Comparison of ENCODE assay signal across 12 cellular contexts in genomic region chr18:23688528-23688927, GRCh38. TPM values are rescaled to one million over a fixed set of nuclear protein-coding genes. Genes with fewer than 3 reads are reported as not detected.
DNase-seq lines count a peak whose midpoint lies in the region; ATAC-seq and TF ChIP-seq lines count a peak whose summit lies in the region.
"Had no signal": no experiment of that assay in that cellular context is flagged by ENCODE, and none has a peak within 500 bp of the region (broad histone marks: within the 10 kb centered on the region; RNA-seq: fewer than 3 reads in every experiment).

No MANE protein-coding gene starts in this region.

- no peaks in the 10 kb centered on the region for H3K36me3 ChIP-seq in CD4-positive, CD25-positive, alpha-beta regulatory T cell (ENCODE audit: control insufficient read depth, insufficient read depth, low read length)
- no peaks in the 10 kb centered on the region for H3K36me3 ChIP-seq in parathyroid adenoma (ENCODE audit: control insufficient read depth, insufficient read depth, low read length)

- H3K9me3 Mint-ChIP-seq in CD4-positive, CD25-positive, alpha-beta regulatory T cell: peaks cover 0 to 2% (median 0%) of the 10 kb centered on the region in 7 donors

- H3K4me3 ChIP-seq in CD4-positive, CD25-positive, alpha-beta regulatory T cell (ENCODE audit: low read depth, low read length): peak overlapping the region; percentile 57
- H3K4me3 ChIP-seq in epithelial cell of proximal tubule (ENCODE audit: low read depth, low read length): peak overlapping the region; percentile 72
- peak overlapping the region; percentile 72 for H3K4me3 ChIP-seq in parathyroid adenoma (ENCODE audit: low read depth, low read length)

- H3K27ac ChIP-seq in CD4-positive, CD25-positive, alpha-beta regulatory T cell (ENCODE audit: insufficient read depth, low read length, poor library complexity, severe bottlenecking): no peak overlapping the region
- H3K27ac ChIP-seq in RWPE1 (peak overlapping the region; percentile 88), parathyroid adenoma (peak overlapping the region; percentile 59)

- H3K79me2 ChIP-seq in parathyroid adenoma: peaks cover 2% of the 10 kb centered on the region

- no peak for DNase-seq in CD4-positive, CD25-positive, alpha-beta regulatory T cell
- no peak for DNase-seq in RWPE1 (ENCODE audit: low spot score)
- no peak for DNase-seq in epithelial cell of proximal tubule (ENCODE audit: low read depth)
- no peak for DNase-seq in NK-92 (lab: John Stamatoyannopoulos, UW; ENCODE audit: unreplicated experiment)
- DNase-seq: activated gamma-delta T cell treated with Interleukin-2 at 50 U/mL for 16 hours, cerebellar nuclear complex had no signal

- H3K27me3 Mint-ChIP-seq in CD4-positive, CD25-positive, alpha-beta regulatory T cell: peaks cover 71% of the 10 kb centered on the region

- peaks cover 19% of the 10 kb centered on the region for H3K4me1 ChIP-seq in CD4-positive, CD25-positive, alpha-beta regulatory T cell (ENCODE audit: control insufficient read depth, insufficient read depth, low read length, poor library complexity, severe bottlenecking)
- peaks cover 14% of the 10 kb centered on the region for H3K4me1 ChIP-seq in parathyroid adenoma

- CTCF ChIA-PET in RWPE1 (lab: Yijun Ruan, JAX): interaction anchor here (0.9 kb wide), 1 partner anchor 15 kb away, joined by 3 read pairs; no protein-coding TSS in a partner anchor

- peak overlapping the region in 1 of 3 donors; percentile 26 for H3K27ac Mint-ChIP-seq in CD4-positive, CD25-positive, alpha-beta regulatory T cell
- H3K27ac Mint-ChIP-seq: naive B cell had no signal

- peaks cover 0 to 9% (median 0%) of the 10 kb centered on the region in 4 donors for H3K4me1 Mint-ChIP-seq in CD4-positive, CD25-positive, alpha-beta regulatory T cell

- H3K27me3 ChIP-seq in CD4-positive, CD25-positive, alpha-beta regulatory T cell (ENCODE audit: control insufficient read depth, insufficient read depth, low read length): peaks cover 24% of the 10 kb centered on the region
- no peaks in the 10 kb centered on the region for H3K27me3 ChIP-seq in parathyroid adenoma (ENCODE audit: control insufficient read depth, insufficient read depth, low read length)

- H3K4me2 ChIP-seq in parathyroid adenoma (ENCODE audit: low read length): peak overlapping the region; percentile 95

- no peak for TF ChIP-seq CTCF in RWPE1 (conservative IDR thresholded peaks at IDR 0.05; ENCODE audit: low read depth)
- TF ChIP-seq CTCF in epithelial cell of proximal tubule (conservative IDR thresholded peaks at IDR 0.05; ENCODE audit: low read depth, low read length): no peak
- no peak for TF ChIP-seq CTCF in parathyroid adenoma (IDR thresholded peaks at IDR 0.05)

- ATAC-seq in CD4-positive, CD25-positive, alpha-beta regulatory T cell (ENCODE audit: low read depth in 2 of 2): no peak
- ATAC-seq in GM19397 (IDR thresholded peaks at IDR 0.05; ENCODE audit: unreplicated experiment): no peak
- no peak for ATAC-seq in GM18873 (IDR thresholded peaks at IDR 0.05; ENCODE audit: low FRiP score, unreplicated experiment)
- no peak for ATAC-seq in HG02763 (IDR thresholded peaks at IDR 0.05; ENCODE audit: unreplicated experiment)

- H3K4me3 Mint-ChIP-seq in CD4-positive, CD25-positive, alpha-beta regulatory T cell: peak overlapping the region in 2 of 4 donors; percentile 75 to 81

- H2AFZ ChIP-seq in parathyroid adenoma: peak overlapping the region; percentile 93

- no peak overlapping the region for H3K9ac ChIP-seq in parathyroid adenoma

- POLR2A ChIA-PET in RWPE1 (lab: Yijun Ruan, JAX; ENCODE audit: low non-redundant PET): no interaction called here

- no peaks in the 10 kb centered on the region for H3K36me3 Mint-ChIP-seq in CD4-positive, CD25-positive, alpha-beta regulatory T cell
- H3K36me3 Mint-ChIP-seq: naive B cell had no signal

- H3K9me3 ChIP-seq in CD4-positive, CD25-positive, alpha-beta regulatory T cell (ENCODE audit: control insufficient read depth in 2 of 2, low read length in 2 of 2): no peaks in the 10 kb centered on the region
- no peaks in the 10 kb centered on the region for H3K9me3 ChIP-seq in parathyroid adenoma (ENCODE audit: control insufficient read depth, low read length)

RNA-seq across cellular contexts. Expression of gene LAMA3, which starts 0.7 kb away (rescaled TPM):
- not detected for total RNA-seq in CD4-positive, CD25-positive, alpha-beta regulatory T cell
- polyA plus RNA-seq in CD4-positive, CD25-positive, alpha-beta regulatory T cell: under 1 TPM in 1 of 4 donors, not detected in 3; 0.31 TPM
- 45.2 and 69.8 TPM in 2 replicates for total RNA-seq in epithelial cell of proximal tubule

RNA-seq across cellular contexts. Expression of gene ANKRD29, which starts 25.8 kb away (rescaled TPM):
- total RNA-seq in CD4-positive, CD25-positive, alpha-beta regulatory T cell: not detected
- under 1 TPM in 1 of 4 donors, not detected in 3; 0.45 TPM for polyA plus RNA-seq in CD4-positive, CD25-positive, alpha-beta regulatory T cell
- total RNA-seq in epithelial cell of proximal tubule: 1.2 and 2.7 TPM in 2 replicates
- total RNA-seq: G401 had no signal

Comparison
In these comparisons a context has a peak if more than half of its experiments do, and no peak if none do; other contexts are left out.
1. RNA of gene LAMA3, which starts 0.7 kb away (total RNA-seq): 45.2 to 69.8 TPM in epithelial cell of proximal tubule; not detected in CD4-positive, CD25-positive, alpha-beta regulatory T cell (single experiment); every median in the first group is over 10 times any median in the second.
2. Peak in every context shown above with its lines, with median percentiles within 50 percentile points of each other: H3K4me3 ChIP-seq.